Comparison of ENCODE assay signal across 9 cellular contexts in genomic region chr7:134561616-134562015, GRCh38. TPM values are rescaled to one million over a fixed set of nuclear protein-coding genes. Genes with fewer than 3 reads are reported as not detected.
"Had no signal": no experiment of that assay in that cellular context is flagged by ENCODE, and none has a peak within 500 bp of the region (broad histone marks: within the 10 kb centered on the region; RNA-seq: fewer than 3 reads in every experiment).

No MANE protein-coding gene starts in this region.

RNA-seq across cellular contexts. Expression of gene AKR1B15, which starts 12.7 kb away (rescaled TPM):
- total RNA-seq: activated B cell treated with CpG ODN at 0.5 μM for 24 hours; activated T-cell treated with anti-CD3 and anti-CD28 coated beads, Interleukin-2, amount 50 U/mL, for 72 hours; astrocyte; endothelial cell of umbilical vein; kidney epithelial cell; lower leg skin; natural killer cell treated with Interleukin-12 subunit alpha and Interleukin-12 subunit beta and Interleukin-15 and Interleukin-18, amount 100 ng/mL, for 72 hours; omental fat pad; T-helper 2 cell treated with Interferon-gamma antibody and Interleukin-4, amounts not matched to agents 100 ng/mL and 5 ng/mL, for 36 hours had no signal
- polyA plus RNA-seq: endothelial cell of umbilical vein had no signal

RNA-seq across cellular contexts. Expression of gene AKR1B10, which starts 34.2 kb away (rescaled TPM):
- total RNA-seq: activated B cell treated with CpG ODN at 0.5 μM for 24 hours; activated T-cell treated with anti-CD3 and anti-CD28 coated beads, Interleukin-2, amount 50 U/mL, for 72 hours; endothelial cell of umbilical vein; kidney epithelial cell; natural killer cell treated with Interleukin-12 subunit alpha and Interleukin-12 subunit beta and Interleukin-15 and Interleukin-18, amount 100 ng/mL, for 72 hours; T-helper 2 cell treated with Interferon-gamma antibody and Interleukin-4, amounts not matched to agents 100 ng/mL and 5 ng/mL, for 36 hours had no signal
- polyA plus RNA-seq: endothelial cell of umbilical vein had no signal
